9 cellular contexts compared by ENCODE assay signal in the genomic region with DNA sequence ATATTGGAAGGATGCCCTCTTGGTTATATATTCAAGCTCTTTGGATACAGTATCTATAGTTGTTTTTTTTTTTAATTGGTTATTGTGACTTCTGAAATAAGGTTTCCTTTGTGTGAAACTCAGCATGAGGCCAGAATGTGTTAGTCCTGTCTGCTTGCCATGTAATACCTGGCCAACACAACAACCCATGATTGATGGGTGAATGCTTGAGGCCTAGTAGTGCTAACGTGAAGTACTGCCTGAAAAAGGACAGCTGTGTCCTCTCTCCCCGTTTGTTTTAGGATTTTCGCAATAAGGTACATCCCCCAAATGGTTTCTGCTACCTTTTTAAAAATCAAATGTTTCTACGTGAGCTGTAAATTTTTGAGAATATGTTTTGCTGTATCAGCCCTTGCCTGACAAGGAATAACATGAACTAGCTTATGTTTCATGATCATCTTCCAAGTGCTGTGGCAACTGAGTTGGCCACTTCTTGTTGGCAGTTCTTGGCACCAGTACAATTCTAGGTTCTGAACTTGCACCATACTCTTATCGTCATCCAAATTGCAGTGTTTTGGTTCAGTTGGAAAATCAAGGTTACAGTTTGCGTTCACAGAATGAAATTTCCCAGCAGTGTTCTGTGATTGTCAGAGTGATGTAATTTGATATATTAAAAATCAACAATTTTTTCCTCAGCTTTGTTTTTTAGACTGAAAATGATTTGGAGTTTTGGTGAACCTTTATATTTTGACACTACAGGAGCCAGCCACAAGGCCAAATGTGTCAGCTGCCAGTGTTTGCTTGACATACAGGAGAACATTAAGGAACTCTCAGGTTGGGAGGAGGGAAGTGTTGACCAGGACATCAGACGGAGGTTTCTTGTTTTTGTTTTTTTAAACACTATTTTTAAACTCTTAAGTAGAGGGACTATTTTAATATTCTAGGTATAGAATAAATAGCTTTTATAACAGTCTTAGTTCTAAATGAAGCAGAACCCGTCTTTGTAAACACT. TPM values are rescaled to one million over a fixed set of nuclear protein-coding genes. Genes with fewer than 3 reads are reported as not detected.
A peak's percentile ranks its signal among the peaks of the same experiment; 100 is the strongest.
DNase-seq lines count a peak whose midpoint lies in the region; ATAC-seq and TF ChIP-seq lines count a peak whose summit lies in the region.
"Had no signal": no experiment of that assay in that cellular context is flagged by ENCODE, and none has a peak within 500 bp of the region (broad histone marks: within the 10 kb centered on the region; RNA-seq: fewer than 3 reads in every experiment).

No MANE protein-coding gene starts in this region.

- no peaks in the 10 kb centered on the region for H3K27me3 Mint-ChIP-seq in central memory CD8-positive, alpha-beta T cell
- H3K27me3 Mint-ChIP-seq in natural killer cell (ENCODE audit: low read depth in 2 of 2), result no peaks in the 10 kb centered on the region

- H3K9me3 ChIP-seq in MM.1S (replicated peaks; ENCODE audit: insufficient read depth, low read length), result no peaks in the 10 kb centered on the region

- H3K4me3 Mint-ChIP-seq in central memory CD8-positive, alpha-beta T cell, result no peak overlapping the region
- no peak overlapping the region for H3K4me3 Mint-ChIP-seq in natural killer cell

- peaks cover 18% of the 10 kb centered on the region for H3K4me1 ChIP-seq in ACC112 (ENCODE audit: control insufficient read depth, insufficient read depth, low read length, unreplicated experiment)
- H3K4me1 ChIP-seq in MM.1S (ENCODE audit: low read length), result no peaks in the 10 kb centered on the region

- H3K36me3 ChIP-seq in ACC112 (ENCODE audit: insufficient read depth, low read length), result peaks cover 7% of the 10 kb centered on the region; the same call in 1 of the 2 replicates
- H3K36me3 ChIP-seq in MM.1S (replicated peaks; ENCODE audit: insufficient read depth, low read length), result peaks cover 13% of the 10 kb centered on the region

- peak overlapping the region; percentile 51 for H3K27ac Mint-ChIP-seq in central memory CD8-positive, alpha-beta T cell (ENCODE audit: low read depth)
- peak overlapping the region; percentile 5 to 78 for H3K27ac Mint-ChIP-seq in natural killer cell

- H3K36me3 Mint-ChIP-seq in central memory CD8-positive, alpha-beta T cell (ENCODE audit: insufficient read depth), result peaks cover 49% of the 10 kb centered on the region
- H3K36me3 Mint-ChIP-seq in natural killer cell, result peaks cover 14% of the 10 kb centered on the region

- no peaks in the 10 kb centered on the region for H3K27me3 ChIP-seq in ACC112 (ENCODE audit: insufficient read depth, low read length)
- H3K27me3 ChIP-seq in MM.1S (replicated peaks; ENCODE audit: insufficient read depth, low read length), result no peaks in the 10 kb centered on the region

- H2AFZ ChIP-seq in ACC112 (ENCODE audit: low read length, unreplicated experiment), result no peak overlapping the region
- no peak overlapping the region for H2AFZ ChIP-seq in MM.1S (ENCODE audit: low read length)

- H3K4me2 ChIP-seq in MM.1S (ENCODE audit: low read depth, low read length), result no peak overlapping the region

- H3K4me3 ChIP-seq in ACC112 (ENCODE audit: low read depth, low read length), result no peak overlapping the region
- no peak overlapping the region for H3K4me3 ChIP-seq in MM.1S (ENCODE audit: low read length)

- DNase-seq in NCI-H2029 treated with DMSO at 0.1 percent for 48 hours (lab: John Stamatoyannopoulos, UW) (peak; percentile 69), natural killer cell (no peak), kidney tubule cell (ENCODE audit: low spot score) (no peak), DMS 273 treated with DMSO at 0.1 percent for 48 hours (lab: John Stamatoyannopoulos, UW) (no peak), MM.1S (no peak), posterior vena cava (ENCODE audit: low spot score) (no peak)
- DNase-seq in central memory CD8-positive, alpha-beta T cell (ENCODE audit: low spot score in 2 of 2), result no peak

- H3K4me1 Mint-ChIP-seq in central memory CD8-positive, alpha-beta T cell, result peaks cover 32% of the 10 kb centered on the region
- peaks cover 14 to 23% of the 10 kb centered on the region in 2 donors for H3K4me1 Mint-ChIP-seq in natural killer cell

- no peaks in the 10 kb centered on the region for H3F3A ChIP-seq in MM.1S (ENCODE audit: insufficient read depth, low read length)

- H3K9me2 ChIP-seq in MM.1S (replicated peaks; ENCODE audit: insufficient read depth, low read length), result no peaks in the 10 kb centered on the region

- intact Hi-C loops in natural killer cell (cut with micrococcal nuclease), result no loop called here
- intact Hi-C loops in posterior vena cava (cut with DNase I), result loop anchor here in 1 of 2 donors (10.0 kb wide), 1 partner anchor 105 kb away; no protein-coding TSS in a partner anchor

- no peaks in the 10 kb centered on the region for H3K9me3 Mint-ChIP-seq in central memory CD8-positive, alpha-beta T cell
- H3K9me3 Mint-ChIP-seq in natural killer cell, result no peaks in the 10 kb centered on the region

- 0 out of 2 replicates have a peak, but pooled peaks cover 3% of the 10 kb centered on the region for H4K20me1 ChIP-seq in MM.1S (ENCODE audit: insufficient read depth, low read length)

- TF ChIP-seq CTCF in natural killer cell (IDR thresholded peaks at IDR 0.05), result no peak
- TF ChIP-seq CTCF in MM.1S (IDR thresholded peaks at IDR 0.05; ENCODE audit: low read length), result no peak

- no peak overlapping the region for H3K9ac ChIP-seq in MM.1S (ENCODE audit: low read length)

- H3K79me2 ChIP-seq in ACC112 (ENCODE audit: control insufficient read depth, insufficient read depth, low read length, unreplicated experiment) (peaks cover 6% of the 10 kb centered on the region), MM.1S (ENCODE audit: low read length) (peaks cover 50% of the 10 kb centered on the region)

- peak overlapping the region; percentile 65 for H3K27ac ChIP-seq in ACC112 (ENCODE audit: low read depth, low read length)
- no peak overlapping the region for H3K27ac ChIP-seq in MM.1S (ENCODE audit: low read length)
- H3K27ac ChIP-seq: HL-60 had no signal

- ATAC-seq in central memory CD8-positive, alpha-beta T cell (replicated peaks; ENCODE audit: extremely low read depth, poor library complexity, severe bottlenecking), result no peak
- ATAC-seq in natural killer cell, result no peak

RNA-seq across cellular contexts. Expression of a gene that starts 13.5 kb away (rescaled TPM):
- total RNA-seq in natural killer cell (10 to 100 TPM; 26.0 to 35.2 (median 29.3) TPM), posterior vena cava (10 to 100 TPM; 28.3 to 37.7 TPM)

RNA-seq across cellular contexts. Expression of a gene that starts 13.7 kb away (rescaled TPM):
- 10 to 100 TPM; 70.9 to 77.0 (median 71.0) TPM for total RNA-seq in natural killer cell
- total RNA-seq in posterior vena cava, result 10 to 100 TPM; 77.4 to 95.3 TPM

RNA-seq across cellular contexts. Expression of a gene that starts 44.2 kb away (rescaled TPM):
- total RNA-seq in natural killer cell (100 to 1,000 TPM; 174 to 232 (median 200) TPM), posterior vena cava (100 to 1,000 TPM; 208 to 244 TPM)
